27 cellular contexts compared by ENCODE assay signal in the genomic region with DNA sequence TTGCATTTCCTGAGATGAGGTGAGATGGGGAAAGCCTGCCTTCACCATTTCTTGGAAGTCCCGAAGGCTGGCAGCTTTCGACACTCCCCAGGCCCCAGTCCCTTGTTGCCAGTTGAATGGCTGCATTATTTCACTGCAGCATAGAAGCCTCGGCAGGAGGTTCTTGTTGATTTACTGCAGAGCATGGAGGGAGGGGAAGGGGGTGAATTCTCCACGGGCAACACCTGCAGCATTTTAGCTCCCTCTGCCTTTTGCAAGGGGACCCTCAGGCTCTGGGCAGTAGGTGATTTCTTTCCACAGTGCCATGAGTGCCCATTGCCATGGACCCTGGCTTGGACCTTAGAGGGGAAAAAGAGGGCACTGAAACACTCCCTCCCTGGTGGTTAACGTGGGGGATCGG. TPM values are rescaled to one million over a fixed set of nuclear protein-coding genes. Genes with fewer than 3 reads are reported as not detected.
DNase-seq lines count a peak whose midpoint lies in the region; ATAC-seq, FAIRE-seq and TF ChIP-seq lines count a peak whose summit lies in the region.
"Had no signal": no experiment of that assay in that cellular context is flagged by ENCODE, and none has a peak within 500 bp of the region (broad histone marks: within the 10 kb centered on the region; RNA-seq: fewer than 3 reads in every experiment).

No MANE protein-coding gene starts in this region.

- H2AK5ac ChIP-seq in H9 (ENCODE audit: insufficient read length, low read length), result no peak overlapping the region

- peak; percentile 66 for ATAC-seq in WTC11
- ATAC-seq: A549, Right ventricle myocardium inferior had no signal

- H2BK120ac ChIP-seq in H9 (ENCODE audit: low read depth, low read length, poor library complexity, severe bottlenecking), result no peak overlapping the region

- no peak overlapping the region for H2BK20ac ChIP-seq in H9 (ENCODE audit: low read depth, low read length, poor library complexity, severe bottlenecking)

- no peaks in the 10 kb centered on the region for H3K79me1 ChIP-seq in H9 (ENCODE audit: insufficient read depth, low read depth, low read length, poor library complexity, severe bottlenecking)

- H3K4me3 ChIP-seq in uterus (no peak overlapping the region), small intestine (ENCODE audit: low read depth in 1 of 2, low read length in 2 of 2) (no peak overlapping the region)
- H3K4me3 ChIP-seq: A549; BLaER1 treated with 17β-estradiol and CSF1 and Interleukin-3, amounts not matched to agents 10 nM and 100 nM; PC-9; SJCRH30 had no signal

- no peak overlapping the region for H3K14ac ChIP-seq in H9 (ENCODE audit: insufficient read depth, low read length)

- TF ChIP-seq CTCF in H9 (conservative IDR thresholded peaks at IDR 0.05) (no peak; the same call in 2 of the 3 replicates), WTC11 (IDR thresholded peaks at IDR 0.05) (no peak), uterus (IDR thresholded peaks at IDR 0.05) (no peak)

- no peak overlapping the region for H3K18ac ChIP-seq in H9 (ENCODE audit: insufficient read length, low read depth, low read length)

- FAIRE-seq in small intestine (lab: Jason Lieb, UNC), result no peak
- FAIRE-seq: A549, D721Med, GM18507, H54 had no signal

- H3K27ac ChIP-seq in H9 (ENCODE audit: insufficient read length, low read depth, low read length), result no peak overlapping the region
- no peak overlapping the region for H3K27ac ChIP-seq in uterus
- H3K27ac ChIP-seq in small intestine (ENCODE audit: low read depth in 1 of 2, low read length in 1 of 2), result no peak overlapping the region
- H3K27ac ChIP-seq: A549; BLaER1 treated with 17β-estradiol and CSF1 and Interleukin-3, amounts not matched to agents 10 nM and 100 nM; PC-9; SJCRH30 had no signal

- H3K9me3 Mint-ChIP-seq in H9 (peaks cover 56 to 60% of the 10 kb centered on the region in 2 experiments), WTC11 (no peaks in the 10 kb centered on the region)
- no peaks in the 10 kb centered on the region for H3K9me3 Mint-ChIP-seq in activated T-cell treated with anti-CD3 and anti-CD28 coated beads, Interleukin-2, amount 50 U/mL, for 24 hours
- H3K9me3 Mint-ChIP-seq: CD4-positive, alpha-beta T cell had no signal

- no peaks in the 10 kb centered on the region for H3K23me2 ChIP-seq in H9 (ENCODE audit: insufficient read length, low read depth, low read length, poor library complexity, severe bottlenecking)

- H3K79me2 ChIP-seq in H9 (ENCODE audit: insufficient read depth, low read length), result no peaks in the 10 kb centered on the region

- no peak overlapping the region for H2BK12ac ChIP-seq in H9 (ENCODE audit: insufficient read length, low read depth, low read length)

- no peak overlapping the region for H2AFZ ChIP-seq in H9 (ENCODE audit: low read length)
- H2AFZ ChIP-seq: PC-9 had no signal

- no peak overlapping the region for H3K4me3 Mint-ChIP-seq in H9
- H3K4me3 Mint-ChIP-seq in WTC11, result no peak overlapping the region
- no peak overlapping the region for H3K4me3 Mint-ChIP-seq in activated T-cell treated with anti-CD3 and anti-CD28 coated beads, Interleukin-2, amount 50 U/mL, for 24 hours
- H3K4me3 Mint-ChIP-seq: CD4-positive, alpha-beta T cell had no signal

- no peak overlapping the region for H3K27ac Mint-ChIP-seq in H9
- H3K27ac Mint-ChIP-seq in WTC11, result no peak overlapping the region
- no peak overlapping the region for H3K27ac Mint-ChIP-seq in activated T-cell treated with anti-CD3 and anti-CD28 coated beads, Interleukin-2, amount 50 U/mL, for 24 hours
- H3K27ac Mint-ChIP-seq: CD4-positive, alpha-beta T cell had no signal

- H3T11ph ChIP-seq in H9 (ENCODE audit: low read length), result no peak overlapping the region

- H3K9me3 ChIP-seq in H9 (ENCODE audit: control insufficient read depth, low read depth, low read length) (peaks cover 27% of the 10 kb centered on the region), uterus (no peaks in the 10 kb centered on the region), small intestine (ENCODE audit: control insufficient read depth, low read depth) (no peaks in the 10 kb centered on the region)
- H3K9me3 ChIP-seq: A549, SJCRH30 had no signal

- no peaks in the 10 kb centered on the region for H3K4me1 ChIP-seq in H9 (ENCODE audit: insufficient read depth, low read length)
- H3K4me1 ChIP-seq in uterus, result no peaks in the 10 kb centered on the region
- no peaks in the 10 kb centered on the region for H3K4me1 ChIP-seq in small intestine (ENCODE audit: control insufficient read depth in 2 of 2, insufficient read depth in 1 of 2, low read depth in 1 of 2, low read length in 1 of 2)
- H3K4me1 ChIP-seq: A549, SJCRH30 had no signal

- no peak overlapping the region for H3K56ac ChIP-seq in H9 (ENCODE audit: insufficient read length, low read depth, low read length)

- H2BK5ac ChIP-seq in H9 (ENCODE audit: insufficient read length, low read length), result no peak overlapping the region

- H3K4me2 ChIP-seq in H9 (ENCODE audit: insufficient read depth, insufficient read length, low read length), result no peak overlapping the region
- H3K4me2 ChIP-seq: A549; BLaER1 treated with 17β-estradiol and CSF1 and Interleukin-3, amounts not matched to agents 10 nM and 100 nM; PC-9 had no signal

- DNase-seq in ELF-1 (ENCODE audit: low read depth, low spot score) (peak; percentile 38), H9 (peak; percentile 36), WTC11 (ENCODE audit: low spot score) (no peak), left kidney (ENCODE audit: low read depth, low spot score) (peak; percentile 50), 8988T (no peak), uterus (no peak), small intestine (no peak)
- DNase-seq in activated T-cell treated with anti-CD3 and anti-CD28 coated beads, Interleukin-2, amount 50 U/mL, for 24 hours, result no peak
- DNase-seq: AML-193; CD4-positive, alpha-beta T cell; Kasumi-1; MV-4-11; NCI-H1105; NCI-H1436 treated with DMSO at 0.1 percent for 48 hours; NCI-H2029; NCI-H2171; NCI-H226; NCI-H524 treated with DMSO at 0.1 percent for 48 hours; NCI-H82; PC-9; SJCRH30 had no signal

- H3K4ac ChIP-seq in H9 (ENCODE audit: low read depth, low read length), result no peak overlapping the region

- POLR2A ChIA-PET in WTC11 (lab: Charles Lee), result no interaction called here

- intact Hi-C loops in uterus (cut with DNase I; ENCODE audit: low total_unique reads), result no loop called here

- H3K36me3 Mint-ChIP-seq in H9 (ENCODE audit: insufficient read depth in 1 of 3, low read depth in 3 of 3) (peaks cover 0 to 4% (median 0%) of the 10 kb centered on the region in 3 experiments; a peak in 1 of 7 replicates), WTC11 (no peaks in the 10 kb centered on the region)
- H3K36me3 Mint-ChIP-seq in activated T-cell treated with anti-CD3 and anti-CD28 coated beads, Interleukin-2, amount 50 U/mL, for 24 hours (ENCODE audit: low read depth), result no peaks in the 10 kb centered on the region

- H4K20me1 ChIP-seq in H9 (ENCODE audit: control insufficient read depth, insufficient read depth, insufficient read length), result no peaks in the 10 kb centered on the region
- H4K20me1 ChIP-seq: BLaER1 treated with 17β-estradiol and CSF1 and Interleukin-3, amounts not matched to agents 10 nM and 100 nM had no signal

- no peaks in the 10 kb centered on the region; the same call in 1 of the 2 replicates for H3K27me3 Mint-ChIP-seq in H9 (ENCODE audit: low read depth)
- no peaks in the 10 kb centered on the region for H3K27me3 Mint-ChIP-seq in WTC11 (ENCODE audit: low read depth)
- H3K27me3 Mint-ChIP-seq in activated T-cell treated with anti-CD3 and anti-CD28 coated beads, Interleukin-2, amount 50 U/mL, for 24 hours, result peaks cover 16% of the 10 kb centered on the region
- H3K27me3 Mint-ChIP-seq: CD4-positive, alpha-beta T cell had no signal

- no peak overlapping the region for H4K5ac ChIP-seq in H9 (ENCODE audit: insufficient read length, low read depth, low read length)

- H3K4me1 Mint-ChIP-seq in H9 (peaks cover 3 to 4% of the 10 kb centered on the region in 2 experiments; a peak in 3 of 4 replicates), WTC11 (no peaks in the 10 kb centered on the region)
- H3K4me1 Mint-ChIP-seq in activated T-cell treated with anti-CD3 and anti-CD28 coated beads, Interleukin-2, amount 50 U/mL, for 24 hours (ENCODE audit: low read depth), result no peaks in the 10 kb centered on the region

- H4K8ac ChIP-seq in H9 (replicated peaks; ENCODE audit: insufficient read length, low read depth, low read length), result no peak overlapping the region

- no peak overlapping the region for H4K91ac ChIP-seq in H9 (ENCODE audit: insufficient read length, low read depth, low read length)

- H3K36me3 ChIP-seq in uterus (no peaks in the 10 kb centered on the region), small intestine (ENCODE audit: control insufficient read depth in 2 of 2, insufficient read depth in 2 of 2, low read length in 2 of 2) (no peaks in the 10 kb centered on the region)
- H3K36me3 ChIP-seq: BLaER1 treated with 17β-estradiol and CSF1 and Interleukin-3, amounts not matched to agents 10 nM and 100 nM; SJCRH30 had no signal

- H3K23ac ChIP-seq in H9 (ENCODE audit: insufficient read length, low read depth, low read length), result no peak overlapping the region

- H3K9ac ChIP-seq in H9 (ENCODE audit: extremely low read depth, insufficient read length, low read length), result no peak overlapping the region
- H3K9ac ChIP-seq: BLaER1 treated with 17β-estradiol and CSF1 and Interleukin-3, amounts not matched to agents 10 nM and 100 nM had no signal

- H3K27me3 ChIP-seq in H9 (ENCODE audit: insufficient read depth, low read length), result no peaks in the 10 kb centered on the region
- H3K27me3 ChIP-seq in uterus, result no peaks in the 10 kb centered on the region
- no peaks in the 10 kb centered on the region for H3K27me3 ChIP-seq in small intestine (ENCODE audit: control insufficient read depth in 2 of 2, insufficient read depth in 2 of 2, low read length in 2 of 2)
- H3K27me3 ChIP-seq: BLaER1 treated with 17β-estradiol and CSF1 and Interleukin-3, amounts not matched to agents 10 nM and 100 nM; SJCRH30 had no signal

- no peak for TF ChIP-seq POLR2A in uterus (IDR thresholded peaks at IDR 0.05)

- CTCF ChIA-PET in WTC11 (lab: Charles Lee), result interaction anchor here (1.3 kb wide), 1 partner anchor 97 kb away, joined by 5 read pairs; no protein-coding TSS in a partner anchor

- no CpG with 5 or more reads among the region's 6 CpGs for WGBS in H9 (ENCODE audit: extremely low coverage, insufficient read length, low lambda C conversion rate)
- WGBS in small intestine, 3 donors, result 68 to 74% (median 68%) methylated on average over 6 of the region's 6 CpGs

- H2BK15ac ChIP-seq in H9 (ENCODE audit: low read depth, low read length), result no peak overlapping the region

TF ChIP-seq in WTC11, 78 proteins besides CTCF, POLR2A, EP300 and RAD21 (continues in another document):
- no peak for TF ChIP-seq RELA (CRISPR knock-in tag; IDR thresholded peaks at IDR 0.05; ENCODE audit: borderline replicate concordance)

RNA-seq across cellular contexts. Expression of gene BCLAF3, which starts 10.8 kb away (rescaled TPM):
- total RNA-seq in H9 (2021) (6.4 and 7.9 TPM in 2 replicates), WTC11 (2021) (8.1 to 10.9 TPM (median 10.2 TPM) in 3 replicates), uterus (10 to 100 TPM in 3 of 4 donors, 1 to 10 TPM in 1; 3.8 to 23.7 (median 18.9) TPM)
- 1 to 10 TPM; 2.3 to 3.8 (median 3.0) TPM for polyA plus RNA-seq in small intestine

Comparison
In these comparisons a context has a peak if more than half of its experiments do, and no peak if none do; other contexts are left out.
1. DNase-seq: peak in ELF-1 (single experiment), H9 (single experiment) and left kidney (single experiment); none in WTC11 (single experiment), 8988T (single experiment), uterus (0 of 2), small intestine (single experiment) and activated T-cell treated with anti-CD3 and anti-CD28 coated beads, Interleukin-2, amount 50 U/mL, for 24 hours (single experiment).